8 cellular contexts compared by ENCODE assay signal in genomic region chr5:59007460-59008063, GRCh38.
DNase-seq lines count a peak whose midpoint lies in the region; ATAC-seq and TF ChIP-seq lines count a peak whose summit lies in the region.

No MANE protein-coding gene starts in this region.

- DNase-seq in cardiac muscle cell (ENCODE audit: low read depth in 1 of 2, low spot score in 1 of 2), result peak in 1 of 2 donors; percentile 50
- no peak for DNase-seq in left ventricle myocardium superior
- DNase-seq in OCI-M1 (lab: John Stamatoyannopoulos, UW), result peak; percentile 66
- DNase-seq in fibroblast of peridontal ligament (ENCODE audit: extremely low read depth), result peak; percentile 79
- DNase-seq in thoracic aorta (ENCODE audit: low spot score), result no peak

- H3K4me3 ChIP-seq in cardiac muscle cell (no peak overlapping the region), thoracic aorta (no peak overlapping the region)

- H3K36me3 ChIP-seq in cardiac muscle cell, result no peaks in the 10 kb centered on the region
- no peaks in the 10 kb centered on the region for H3K36me3 ChIP-seq in thoracic aorta

- H3K9me3 ChIP-seq in cardiac muscle cell (ENCODE audit: low read depth), result no peaks in the 10 kb centered on the region
- H3K9me3 ChIP-seq in thoracic aorta, result no peaks in the 10 kb centered on the region

- peaks cover 6% of the 10 kb centered on the region for H3K4me1 ChIP-seq in cardiac muscle cell (ENCODE audit: low read depth)
- H3K4me1 ChIP-seq in thoracic aorta (ENCODE audit: control insufficient read depth in 1 of 2, low read depth in 2 of 2), result no peaks in the 10 kb centered on the region

- no peak overlapping the region for H3K27ac ChIP-seq in cardiac muscle cell
- no peak overlapping the region for H3K27ac ChIP-seq in thoracic aorta

- intact Hi-C loops in left ventricle myocardium superior (cut with micrococcal nuclease), result loop anchor here (10.0 kb wide), 1 partner anchor 113 kb away; no protein-coding TSS in a partner anchor

- no peak for ATAC-seq in left ventricle myocardium superior
- no peak for ATAC-seq in thoracic aorta (ENCODE audit: insufficient number of reproducible peaks, low FRiP score, low read depth)
- no peak for ATAC-seq in HG03342 (IDR thresholded peaks at IDR 0.05; ENCODE audit: unreplicated experiment)
- ATAC-seq in GM19397 (IDR thresholded peaks at IDR 0.05; ENCODE audit: unreplicated experiment), result no peak
- ATAC-seq in GM21390 (IDR thresholded peaks at IDR 0.05; ENCODE audit: unreplicated experiment), result no peak

- peak; percentile 50 for TF ChIP-seq CTCF in cardiac muscle cell (IDR thresholded peaks at IDR 0.05; ENCODE audit: low read depth, low read length)
- peak; percentile 51 for TF ChIP-seq CTCF in thoracic aorta (IDR thresholded peaks at IDR 0.05)

- no peaks in the 10 kb centered on the region for H3K27me3 ChIP-seq in cardiac muscle cell
- no peaks in the 10 kb centered on the region for H3K27me3 ChIP-seq in thoracic aorta (replicated peaks; ENCODE audit: insufficient read depth)

Comparison
In these comparisons a context has a peak if more than half of its experiments do, and no peak if none do; other contexts are left out.
1. DNase-seq: peak in OCI-M1 (single experiment) and fibroblast of peridontal ligament (single experiment); none in left ventricle myocardium superior (single experiment) and thoracic aorta (single experiment).